In the genomic region with DNA sequence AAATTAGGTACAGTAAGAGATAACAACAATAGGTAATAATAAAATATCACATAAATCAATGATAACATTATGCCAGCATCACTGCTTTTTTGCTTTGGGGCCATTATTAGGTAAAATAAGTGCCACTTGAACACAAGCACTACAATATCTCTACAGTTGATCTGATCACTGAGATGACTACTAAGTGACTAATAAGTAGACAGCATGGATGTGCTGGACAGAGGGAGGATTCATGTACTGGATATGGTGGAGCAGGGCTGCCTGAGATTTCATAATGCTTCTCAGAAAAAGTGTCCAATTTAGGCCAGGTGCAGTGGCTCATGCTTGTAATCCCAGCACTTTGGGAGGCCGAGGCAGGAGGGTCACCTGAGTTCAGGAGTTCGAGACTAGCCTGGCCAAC, we compare ENCODE assay signal across 26 cellular contexts.
"Had no signal": no experiment of that assay in that cellular context is flagged by ENCODE, and none has a peak within 500 bp of the region (broad histone marks: within the 10 kb centered on the region; RNA-seq: fewer than 3 reads in every experiment).

No MANE protein-coding gene starts in this region.

- H3K36me3 ChIP-seq: ascending aorta, brain microvascular endothelial cell, neutrophil, ovary, prostate gland, spleen, upper lobe of right lung, WERI-Rb-1 had no signal

- H3K27ac ChIP-seq: ascending aorta, brain microvascular endothelial cell, dorsolateral prefrontal cortex, neutrophil, ovary, prostate gland, spleen, testis, upper lobe of right lung, WERI-Rb-1 had no signal

- H3K4me3 ChIP-seq: ascending aorta, dorsolateral prefrontal cortex, ovary, prostate gland, spleen, testis, upper lobe of right lung had no signal

- H3K27me3 Mint-ChIP-seq: activated CD4-positive, alpha-beta T cell treated with anti-CD3 and anti-CD28 coated beads, Interleukin-2, amount 10 ng/mL, durations not matched to agents 7 days and 5 days; activated CD8-positive, alpha-beta memory T cell treated with anti-CD3 and anti-CD28 coated beads, Interleukin-2, amount 10 ng/mL, durations not matched to agents 7 days and 5 days; activated CD8-positive, alpha-beta T cell treated with anti-CD3 and anti-CD28 coated beads for 36 hours; activated naive CD4-positive, alpha-beta T cell treated with anti-CD3 and anti-CD28 coated beads, Interleukin-2, amount 50 U/mL, for 24 hours; central memory CD8-positive, alpha-beta T cell; memory B cell had no signal

- H3K9me3 Mint-ChIP-seq: activated CD4-positive, alpha-beta T cell treated with anti-CD3 and anti-CD28 coated beads, Interleukin-2, amount 10 ng/mL, durations not matched to agents 7 days and 5 days; activated CD8-positive, alpha-beta T cell treated with anti-CD3 and anti-CD28 coated beads for 36 hours; activated naive CD4-positive, alpha-beta T cell treated with anti-CD3 and anti-CD28 coated beads, Interleukin-2, amount 50 U/mL, for 24 hours; central memory CD8-positive, alpha-beta T cell; memory B cell; T-cell; T-helper 2 cell treated with Interferon-gamma antibody and Interleukin-4, amounts not matched to agents 5 μg/mL and 100 μg/mL, for 36 hours had no signal

- H3K4me1 ChIP-seq: ascending aorta, prostate gland, spleen, testis, upper lobe of right lung had no signal

- H3K4me1 Mint-ChIP-seq: activated CD4-positive, alpha-beta T cell treated with anti-CD3 and anti-CD28 coated beads, Interleukin-2, amount 10 ng/mL, durations not matched to agents 7 days and 5 days; activated CD8-positive, alpha-beta memory T cell treated with anti-CD3 and anti-CD28 coated beads, Interleukin-2, amount 10 ng/mL, durations not matched to agents 7 days and 5 days; activated naive CD4-positive, alpha-beta T cell treated with anti-CD3 and anti-CD28 coated beads, Interleukin-2, amount 50 U/mL, for 24 hours; central memory CD8-positive, alpha-beta T cell; memory B cell; T-cell had no signal

- H3K27me3 ChIP-seq: ascending aorta, brain microvascular endothelial cell, neutrophil, ovary, testis, upper lobe of right lung had no signal

- H3K4me3 Mint-ChIP-seq: activated CD4-positive, alpha-beta T cell treated with anti-CD3 and anti-CD28 coated beads, Interleukin-2, amount 10 ng/mL, durations not matched to agents 7 days and 5 days; activated CD8-positive, alpha-beta memory T cell treated with anti-CD3 and anti-CD28 coated beads, Interleukin-2, amount 10 ng/mL, durations not matched to agents 7 days and 5 days; activated CD8-positive, alpha-beta T cell treated with anti-CD3 and anti-CD28 coated beads for 36 hours; activated naive CD4-positive, alpha-beta T cell treated with anti-CD3 and anti-CD28 coated beads, Interleukin-2, amount 50 U/mL, for 24 hours; central memory CD8-positive, alpha-beta T cell; memory B cell; nephron; T-cell; T-helper 2 cell treated with Interferon-gamma antibody and Interleukin-4, amounts not matched to agents 5 μg/mL and 100 μg/mL, for 36 hours had no signal

- DNase-seq: activated CD4-positive, alpha-beta T cell treated with anti-CD3 and anti-CD28 coated beads, Interleukin-2, amount 10 ng/mL, durations not matched to agents 7 days and 5 days; activated CD4-positive, CD25-positive, alpha-beta regulatory T cell treated with anti-CD3 and anti-CD28 coated beads, Interleukin-2, amount 50 U/mL, for 72 hours; activated CD8-positive, alpha-beta memory T cell treated with anti-CD3 and anti-CD28 coated beads, Interleukin-2, amount 10 ng/mL, durations not matched to agents 7 days and 5 days; activated CD8-positive, alpha-beta T cell treated with anti-CD3 and anti-CD28 coated beads for 36 hours; activated gamma-delta T cell treated with Interleukin-2 at 50 U/mL for 16 hours; brain microvascular endothelial cell; dorsolateral prefrontal cortex; foreskin fibroblast; hippocampal formation; left cardiac atrium; ovary; spleen; stimulated activated CD4-positive, alpha-beta T cell treated with anti-CD3 and anti-CD28 coated beads, Interleukin-4, amount 100 ng/mL, for 1 hour; stimulated activated naive CD4-positive, alpha-beta T cell; T-cell; testis; upper lobe of right lung; WERI-Rb-1 had no signal

- H3K9me3 ChIP-seq: ascending aorta, neutrophil, ovary, prostate gland, spleen, testis, upper lobe of right lung had no signal

- H3K27ac Mint-ChIP-seq: activated CD4-positive, alpha-beta T cell treated with anti-CD3 and anti-CD28 coated beads, Interleukin-2, amount 10 ng/mL, durations not matched to agents 7 days and 5 days; activated CD8-positive, alpha-beta memory T cell treated with anti-CD3 and anti-CD28 coated beads, Interleukin-2, amount 10 ng/mL, durations not matched to agents 7 days and 5 days; activated CD8-positive, alpha-beta T cell treated with anti-CD3 and anti-CD28 coated beads for 36 hours; activated naive CD4-positive, alpha-beta T cell treated with anti-CD3 and anti-CD28 coated beads, Interleukin-2, amount 50 U/mL, for 24 hours; memory B cell; nephron; T-cell; T-helper 2 cell treated with Interferon-gamma antibody and Interleukin-4, amounts not matched to agents 5 μg/mL and 100 μg/mL, for 36 hours had no signal

- H3K36me3 Mint-ChIP-seq: activated CD8-positive, alpha-beta memory T cell treated with anti-CD3 and anti-CD28 coated beads, Interleukin-2, amount 10 ng/mL, durations not matched to agents 7 days and 5 days; activated naive CD4-positive, alpha-beta T cell treated with anti-CD3 and anti-CD28 coated beads, Interleukin-2, amount 50 U/mL, for 24 hours; memory B cell; T-cell had no signal
